In genomic region chr1:112894010-112894292, GRCh38 we compare ENCODE assay signal across 35 cellular contexts.
"Had no signal": no experiment of that assay in that cellular context is flagged by ENCODE, and none has a peak within 500 bp of the region (broad histone marks: within the 10 kb centered on the region; RNA-seq: fewer than 3 reads in every experiment).

No MANE protein-coding gene starts in this region.

- H3K4me2 ChIP-seq: KMS-11 had no signal

- H3K4me3 ChIP-seq: MG63 had no signal

- H3K27me3 ChIP-seq: MG63 had no signal

- H3K36me3 ChIP-seq: MG63 had no signal

- H3K9ac ChIP-seq: KMS-11 had no signal

- DNase-seq: Karpas-422, Kasumi-1, KG1, MG63, MM.1S, MV-4-11, NCI-H1048, NCI-H1092, NCI-H1092 treated with DMSO at 0.1 percent for 48 hours, NCI-H1105, NCI-H1105 treated with DMSO at 0.1 percent for 48 hours, NCI-H1417, NCI-H1417 treated with DMSO at 0.1 percent for 48 hours, NCI-H1436, NCI-H1436 treated with DMSO at 0.1 percent for 48 hours, NCI-H146, NCI-H1694, NCI-H1694 treated with DMSO at 0.1 percent for 48 hours, NCI-H187, NCI-H187 treated with DMSO at 0.1 percent for 48 hours, NCI-H1930, NCI-H2029, NCI-H2029 treated with DMSO at 0.1 percent for 48 hours, NCI-H2081, NCI-H2081 treated with DMSO at 0.1 percent for 48 hours, NCI-H2107, NCI-H2171, NCI-H2171 treated with DMSO at 0.1 percent for 48 hours, NCI-H2227 treated with DMSO at 0.1 percent for 48 hours, NCI-H226, NCI-H345, NCI-H446, NCI-H446 treated with DMSO at 0.1 percent for 48 hours, NCI-H510A had no signal

- H3K27ac ChIP-seq: KMS-11 had no signal
